2 cellular contexts compared by ENCODE assay signal in the genomic region with DNA sequence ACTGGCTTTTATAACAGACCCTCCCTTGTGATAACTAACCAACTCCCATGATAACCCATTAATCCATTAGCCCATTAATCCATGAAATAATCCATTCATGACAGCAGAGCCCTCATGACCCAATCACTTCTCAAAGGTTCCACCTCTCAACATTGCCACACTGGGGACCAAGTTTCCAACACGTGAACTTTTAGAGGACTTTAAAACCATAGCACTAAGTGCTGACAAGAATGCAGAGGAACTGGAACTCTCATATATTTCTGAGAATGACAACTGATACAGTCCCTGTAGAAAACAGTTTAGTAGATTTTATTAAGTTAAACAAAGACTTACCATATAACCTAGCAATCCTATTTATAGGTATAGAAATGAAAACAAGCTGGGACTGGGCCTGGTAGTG.
A peak's percentile ranks its signal among the peaks of the same experiment; 100 is the strongest.
TF ChIP-seq lines count a peak whose summit lies in the region.

No MANE protein-coding gene starts in this region.

TF ChIP-seq in liver, 16 proteins besides CTCF, POLR2A, EP300 and RAD21:
- TF ChIP-seq SP1 (IDR thresholded peaks at IDR 0.05) (peak; percentile 44), GABPA (IDR thresholded peaks at IDR 0.05 in 1 of 2, conservative IDR thresholded peaks at IDR 0.05 in 1 of 2) (no peak), HNF4A (conservative IDR thresholded peaks at IDR 0.05) (peak; percentile 55 to 64), RXRA (IDR thresholded peaks at IDR 0.05) (peak in 1 of 2 donors; percentile 45)
- TF ChIP-seq, protein P1, sequence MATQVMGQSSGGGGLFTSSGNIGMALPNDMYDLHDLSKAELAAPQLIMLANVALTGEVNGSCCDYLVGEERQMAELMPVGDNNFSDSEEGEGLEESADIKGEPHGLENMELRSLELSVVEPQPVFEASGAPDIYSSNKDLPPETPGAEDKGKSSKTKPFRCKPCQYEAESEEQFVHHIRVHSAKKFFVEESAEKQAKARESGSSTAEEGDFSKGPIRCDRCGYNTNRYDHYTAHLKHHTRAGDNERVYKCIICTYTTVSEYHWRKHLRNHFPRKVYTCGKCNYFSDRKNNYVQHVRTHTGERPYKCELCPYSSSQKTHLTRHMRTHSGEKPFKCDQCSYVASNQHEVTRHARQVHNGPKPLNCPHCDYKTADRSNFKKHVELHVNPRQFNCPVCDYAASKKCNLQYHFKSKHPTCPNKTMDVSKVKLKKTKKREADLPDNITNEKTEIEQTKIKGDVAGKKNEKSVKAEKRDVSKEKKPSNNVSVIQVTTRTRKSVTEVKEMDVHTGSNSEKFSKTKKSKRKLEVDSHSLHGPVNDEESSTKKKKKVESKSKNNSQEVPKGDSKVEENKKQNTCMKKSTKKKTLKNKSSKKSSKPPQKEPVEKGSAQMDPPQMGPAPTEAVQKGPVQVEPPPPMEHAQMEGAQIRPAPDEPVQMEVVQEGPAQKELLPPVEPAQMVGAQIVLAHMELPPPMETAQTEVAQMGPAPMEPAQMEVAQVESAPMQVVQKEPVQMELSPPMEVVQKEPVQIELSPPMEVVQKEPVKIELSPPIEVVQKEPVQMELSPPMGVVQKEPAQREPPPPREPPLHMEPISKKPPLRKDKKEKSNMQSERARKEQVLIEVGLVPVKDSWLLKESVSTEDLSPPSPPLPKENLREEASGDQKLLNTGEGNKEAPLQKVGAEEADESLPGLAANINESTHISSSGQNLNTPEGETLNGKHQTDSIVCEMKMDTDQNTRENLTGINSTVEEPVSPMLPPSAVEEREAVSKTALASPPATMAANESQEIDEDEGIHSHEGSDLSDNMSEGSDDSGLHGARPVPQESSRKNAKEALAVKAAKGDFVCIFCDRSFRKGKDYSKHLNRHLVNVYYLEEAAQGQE (IDR thresholded peaks at IDR 0.05), result no peak

TF ChIP-seq in HepG2, 621 proteins besides CTCF, POLR2A, EP300 and RAD21:
- TF ChIP-seq, protein P2, sequence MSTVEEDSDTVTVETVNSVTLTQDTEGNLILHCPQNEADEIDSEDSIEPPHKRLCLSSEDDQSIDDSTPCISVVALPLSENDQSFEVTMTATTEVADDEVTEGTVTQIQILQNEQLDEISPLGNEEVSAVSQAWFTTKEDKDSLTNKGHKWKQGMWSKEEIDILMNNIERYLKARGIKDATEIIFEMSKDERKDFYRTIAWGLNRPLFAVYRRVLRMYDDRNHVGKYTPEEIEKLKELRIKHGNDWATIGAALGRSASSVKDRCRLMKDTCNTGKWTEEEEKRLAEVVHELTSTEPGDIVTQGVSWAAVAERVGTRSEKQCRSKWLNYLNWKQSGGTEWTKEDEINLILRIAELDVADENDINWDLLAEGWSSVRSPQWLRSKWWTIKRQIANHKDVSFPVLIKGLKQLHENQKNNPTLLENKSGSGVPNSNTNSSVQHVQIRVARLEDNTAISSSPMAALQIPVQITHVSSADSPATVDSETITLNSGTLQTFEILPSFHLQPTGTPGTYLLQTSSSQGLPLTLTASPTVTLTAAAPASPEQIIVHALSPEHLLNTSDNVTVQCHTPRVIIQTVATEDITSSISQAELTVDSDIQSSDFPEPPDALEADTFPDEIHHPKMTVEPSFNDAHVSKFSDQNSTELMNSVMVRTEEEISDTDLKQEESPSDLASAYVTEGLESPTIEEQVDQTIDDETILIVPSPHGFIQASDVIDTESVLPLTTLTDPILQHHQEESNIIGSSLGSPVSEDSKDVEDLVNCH (CRISPR knock-in tag; IDR thresholded peaks at IDR 0.05), result no peak
- TF ChIP-seq, protein P3, sequence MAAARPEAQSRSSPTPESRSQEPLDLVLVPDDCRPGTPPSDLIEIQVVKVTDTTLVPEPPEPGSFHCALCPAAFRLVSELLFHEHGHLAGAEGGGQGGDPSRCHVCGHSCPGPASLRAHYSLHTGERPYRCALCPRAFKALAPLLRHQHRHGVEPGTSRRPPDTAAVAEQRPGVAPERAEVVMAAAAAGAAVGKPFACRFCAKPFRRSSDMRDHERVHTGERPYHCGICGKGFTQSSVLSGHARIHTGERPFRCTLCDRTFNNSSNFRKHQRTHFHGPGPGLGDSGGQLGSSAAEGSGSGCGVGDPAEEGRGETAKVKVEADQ (CRISPR knock-in tag; IDR thresholded peaks at IDR 0.05; ENCODE audit: borderline replicate concordance), result no peak
- TF ChIP-seq ZSCAN25 (CRISPR knock-in tag; IDR thresholded peaks at IDR 0.05) (no peak), GABPB1 (CRISPR knock-in tag; IDR thresholded peaks at IDR 0.05) (no peak), U2AF2 (IDR thresholded peaks at IDR 0.05; ENCODE audit: low read depth, low read length) (no peak), KDM5A (IDR thresholded peaks at IDR 0.05; ENCODE audit: borderline replicate concordance, low read length) (no peak), CEBPZ (IDR thresholded peaks at IDR 0.05; ENCODE audit: low read length) (no peak), ZUFSP (CRISPR knock-in tag; IDR thresholded peaks at IDR 0.05; ENCODE audit: borderline replicate concordance) (no peak), JDP2 (CRISPR knock-in tag; IDR thresholded peaks at IDR 0.05; ENCODE audit: borderline replicate concordance) (no peak), ZNF549 (CRISPR knock-in tag; IDR thresholded peaks at IDR 0.05) (no peak), CBFB (CRISPR knock-in tag; IDR thresholded peaks at IDR 0.05) (no peak), ZNF644 (CRISPR knock-in tag; IDR thresholded peaks at IDR 0.05; ENCODE audit: low read depth) (no peak), HOXD1 (CRISPR knock-in tag; IDR thresholded peaks at IDR 0.05) (no peak), ZSCAN20 (CRISPR knock-in tag; IDR thresholded peaks at IDR 0.05; ENCODE audit: borderline replicate concordance) (no peak), JUND (CRISPR knock-in tag; IDR thresholded peaks at IDR 0.05) (no peak), SMARCE1 (IDR thresholded peaks at IDR 0.05; ENCODE audit: borderline replicate concordance) (no peak), DNMT3B (CRISPR knock-in tag; conservative IDR thresholded peaks at IDR 0.05) (no peak), ZNF430 (CRISPR knock-in tag; IDR thresholded peaks at IDR 0.05) (no peak)
